ENCODE assay signal across 9 cellular contexts in genomic region chr7:108004220-108005142, GRCh38. TPM values are rescaled to one million over a fixed set of nuclear protein-coding genes. Genes with fewer than 3 reads are reported as not detected.
DNase-seq lines count a peak whose midpoint lies in the region; ATAC-seq lines count a peak whose summit lies in the region.
"Had no signal": no experiment of that assay in that cellular context is flagged by ENCODE, and none has a peak within 500 bp of the region (broad histone marks: within the 10 kb centered on the region; RNA-seq: fewer than 3 reads in every experiment).

No MANE protein-coding gene starts in this region.

- ATAC-seq in T-helper 17 cell: no peak
- ATAC-seq in GM21360 (IDR thresholded peaks at IDR 0.05; ENCODE audit: unreplicated experiment): no peak
- no peak for ATAC-seq in activated CD4-positive, CD25-positive, alpha-beta regulatory T cell treated with anti-CD3 and anti-CD28 coated beads, Interleukin-2, amount 50 U/mL, for 24 hours

- no peak overlapping the region for H3K27ac Mint-ChIP-seq in activated CD4-positive, alpha-beta T cell treated with anti-CD3 and anti-CD28 coated beads, Interleukin-2, amount 10 ng/mL, durations not matched to agents 24 days and 14 days
- no peak overlapping the region for H3K27ac Mint-ChIP-seq in T-helper 17 cell

- H3K4me3 ChIP-seq in subcutaneous abdominal adipose tissue (ENCODE audit: low read depth in 1 of 5, low read length in 5 of 5): peak overlapping the region in 3 of 5 donors; percentile 15 to 84 (median 83)

- peaks cover 8% of the 10 kb centered on the region for H3K4me1 Mint-ChIP-seq in activated CD4-positive, alpha-beta T cell treated with anti-CD3 and anti-CD28 coated beads, Interleukin-2, amount 10 ng/mL, durations not matched to agents 24 days and 14 days
- H3K4me1 Mint-ChIP-seq in T-helper 17 cell: peaks cover 19% of the 10 kb centered on the region

- H3K9me3 Mint-ChIP-seq in activated CD4-positive, alpha-beta T cell treated with anti-CD3 and anti-CD28 coated beads, Interleukin-2, amount 10 ng/mL, durations not matched to agents 24 days and 14 days: no peaks in the 10 kb centered on the region

- H3K27me3 ChIP-seq in subcutaneous abdominal adipose tissue (ENCODE audit: control insufficient read depth in 5 of 5, insufficient read depth in 4 of 5, low read length in 5 of 5): peaks cover 0 to 2% (median 0%) of the 10 kb centered on the region in 5 donors

- no peak overlapping the region for H3K9ac ChIP-seq in subcutaneous abdominal adipose tissue (ENCODE audit: low read length in 5 of 5)

- H3K4me3 Mint-ChIP-seq in activated CD4-positive, alpha-beta T cell treated with anti-CD3 and anti-CD28 coated beads, Interleukin-2, amount 10 ng/mL, durations not matched to agents 24 days and 14 days: peak overlapping the region; percentile 39
- peak overlapping the region; percentile 83 for H3K4me3 Mint-ChIP-seq in T-helper 17 cell

- peaks cover 57% of the 10 kb centered on the region for H3K27me3 Mint-ChIP-seq in activated CD4-positive, alpha-beta T cell treated with anti-CD3 and anti-CD28 coated beads, Interleukin-2, amount 10 ng/mL, durations not matched to agents 24 days and 14 days
- peaks cover 74% of the 10 kb centered on the region for H3K27me3 Mint-ChIP-seq in T-helper 17 cell

- intact Hi-C loops in activated CD4-positive, alpha-beta T cell treated with anti-CD3 and anti-CD28 coated beads, Interleukin-2, amount 10 ng/mL, durations not matched to agents 24 days and 14 days (cut with micrococcal nuclease): no loop called here

- no peaks in the 10 kb centered on the region for H3K36me3 Mint-ChIP-seq in activated CD4-positive, alpha-beta T cell treated with anti-CD3 and anti-CD28 coated beads, Interleukin-2, amount 10 ng/mL, durations not matched to agents 24 days and 14 days (ENCODE audit: low read depth)
- peaks cover 10% of the 10 kb centered on the region for H3K36me3 Mint-ChIP-seq in T-helper 17 cell (ENCODE audit: low read depth)

- peak overlapping the region; percentile 21 for H3K27ac ChIP-seq in subcutaneous abdominal adipose tissue (ENCODE audit: low read depth, low read length)

- no peak for DNase-seq in activated CD4-positive, alpha-beta T cell treated with anti-CD3 and anti-CD28 coated beads, Interleukin-2, amount 10 ng/mL, durations not matched to agents 24 days and 14 days
- DNase-seq in activated CD4-positive, alpha-beta T cell treated with anti-CD3 and anti-CD28 coated beads for 48 hours: no peak
- no peak for DNase-seq in T-helper 17 cell
- peak; percentile 64 for DNase-seq in iPS-NIHi7 (ENCODE audit: extremely low spot score)
- no peak for DNase-seq in KG1 (lab: John Stamatoyannopoulos, UW)
- DNase-seq: NCI-H2081 treated with DMSO at 0.1 percent for 48 hours had no signal

- H3K9me3 ChIP-seq in T-helper 17 cell (ENCODE audit: control insufficient read depth, low read length, poor library complexity, severe bottlenecking): no peaks in the 10 kb centered on the region
- no peaks in the 10 kb centered on the region for H3K9me3 ChIP-seq in subcutaneous abdominal adipose tissue (ENCODE audit: control insufficient read depth in 5 of 5, low read length in 5 of 5)

- H3K4me1 ChIP-seq in subcutaneous abdominal adipose tissue (ENCODE audit: control insufficient read depth in 5 of 5, insufficient read depth in 5 of 5, low read length in 5 of 5): peaks cover 0 to 45% (median 41%) of the 10 kb centered on the region in 5 donors

- no peaks in the 10 kb centered on the region for H3K36me3 ChIP-seq in subcutaneous abdominal adipose tissue (ENCODE audit: control insufficient read depth in 5 of 5, insufficient read depth in 5 of 5, low read length in 5 of 5)

RNA-seq across cellular contexts. Expression of gene LAMB1, which starts 1.5 kb away (rescaled TPM):
- total RNA-seq in activated CD4-positive, alpha-beta T cell treated with anti-CD3 and anti-CD28 coated beads, Interleukin-2, amount 10 ng/mL, durations not matched to agents 24 days and 14 days: 0.12 TPM in 1 of 2 replicates, not detected in the other
- not detected for total RNA-seq in T-helper 17 cell
